Comparison of ENCODE assay signal across 13 cellular contexts in the genomic region with DNA sequence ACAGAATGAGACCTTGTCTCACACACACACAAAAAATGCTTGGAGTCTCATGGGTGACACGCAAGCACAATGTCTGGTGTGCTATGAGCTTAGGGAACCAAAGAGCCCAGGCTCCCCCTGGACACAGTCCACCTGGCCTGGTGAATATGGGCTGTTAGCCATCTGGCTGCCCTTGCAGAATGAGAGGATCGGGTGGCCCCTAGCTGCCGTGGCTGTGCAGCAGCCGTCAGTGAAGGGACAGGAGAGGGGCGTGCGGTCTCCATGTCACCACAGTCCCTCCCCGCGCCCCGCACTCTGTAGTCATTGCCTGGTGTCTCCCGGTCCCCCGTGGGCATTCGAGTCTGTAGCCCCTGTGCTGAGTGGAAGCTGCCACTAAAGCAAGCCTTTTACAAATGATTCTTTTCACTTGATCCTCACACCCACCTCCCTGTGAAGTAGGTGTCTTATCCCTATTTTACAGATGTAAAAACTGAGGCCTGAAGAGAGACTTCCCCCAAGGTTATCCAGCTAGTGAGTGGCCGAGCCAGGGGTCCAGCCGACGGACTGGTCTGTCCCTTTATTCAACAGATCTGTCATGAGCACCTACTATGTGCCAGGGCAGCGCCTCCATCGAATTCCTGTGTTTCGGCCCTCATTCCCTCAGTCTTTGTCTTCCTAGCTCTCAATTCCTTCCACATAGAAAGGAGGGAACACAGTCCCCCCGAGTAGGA. TPM values are rescaled to one million over a fixed set of nuclear protein-coding genes. Genes with fewer than 3 reads are reported as not detected.
DNase-seq lines count a peak whose midpoint lies in the region; ATAC-seq, FAIRE-seq and TF ChIP-seq lines count a peak whose summit lies in the region.
"Had no signal": no experiment of that assay in that cellular context is flagged by ENCODE, and none has a peak within 500 bp of the region (broad histone marks: within the 10 kb centered on the region; RNA-seq: fewer than 3 reads in every experiment).

No MANE protein-coding gene starts in this region.

- no peaks in the 10 kb centered on the region for H3K9me1 ChIP-seq in K562 (ENCODE audit: control insufficient read depth, insufficient read depth, low read length)

- no peak overlapping the region for H3K4me3 ChIP-seq in K562
- no peak overlapping the region for H3K4me3 ChIP-seq in psoas muscle
- no peak overlapping the region for H3K4me3 ChIP-seq in H7 (ENCODE audit: insufficient read depth, low read depth, low read length)
- H3K4me3 ChIP-seq: MG63, SJSA1 had no signal

- H3K27me3 Mint-ChIP-seq in osteocyte (ENCODE audit: unreplicated experiment), result no peaks in the 10 kb centered on the region

- no peak for TF ChIP-seq EP300 in K562 (IDR thresholded peaks at IDR 0.05; ENCODE audit: low read length)

- H3K79me2 ChIP-seq in K562 (ENCODE audit: control insufficient read depth, insufficient read depth, low read length), result no peaks in the 10 kb centered on the region

- TF ChIP-seq RAD21 in K562 (CRISPR knock-in tag; conservative IDR thresholded peaks at IDR 0.05 in 1 of 2, IDR thresholded peaks at IDR 0.05 in 1 of 2), result no peak

- H3K9ac ChIP-seq in K562 (ENCODE audit: insufficient read depth in 1 of 2, low read depth in 2 of 2, low read length in 2 of 2), result no peak overlapping the region; a peak in 1 of 4 replicates

- no peak overlapping the region for H2AFZ ChIP-seq in K562 (ENCODE audit: low read depth, low read length)

- no peak for FAIRE-seq in K562 (lab: Jason Lieb, UNC)

- TF ChIP-seq CTCF in K562 (IDR thresholded peaks at IDR 0.05 in 2 of 3, conservative IDR thresholded peaks at IDR 0.05 in 1 of 3; ENCODE audit: insufficient read depth in 2 of 3, low read depth in 1 of 3, low read length in 3 of 3) (no peak), psoas muscle (IDR thresholded peaks at IDR 0.05) (no peak), osteocyte (IDR thresholded peaks at IDR 0.05) (no peak)

- no peak overlapping the region for H3K4me2 ChIP-seq in K562 (ENCODE audit: insufficient read depth, low read length)

- 89% methylated on average over 19 of the region's 19 CpGs for WGBS in K562 (ENCODE audit: insufficient coverage, low coverage, missing lambda C conversion rate)
- WGBS in psoas muscle, 3 donors, result 46 to 54% (median 46%) methylated on average over 19 of the region's 19 CpGs

- H3K4me1 ChIP-seq in K562 (replicated peaks in 1 of 2; ENCODE audit: control insufficient read depth in 2 of 2, insufficient read depth in 2 of 2, low read length in 2 of 2) (peaks cover 0 to 5% of the 10 kb centered on the region in 2 experiments; a peak in 1 of 5 replicates), psoas muscle (peaks cover 30% of the 10 kb centered on the region)
- H3K4me1 ChIP-seq: SJSA1 had no signal

- no peaks in the 10 kb centered on the region for H3K4me1 Mint-ChIP-seq in osteocyte (ENCODE audit: unreplicated experiment)

- H3K9me3 ChIP-seq in K562 (replicated peaks; ENCODE audit: control insufficient read depth, insufficient read depth, low read depth, low read length) (no peaks in the 10 kb centered on the region), psoas muscle (no peaks in the 10 kb centered on the region)
- H3K9me3 ChIP-seq: MG63, SJSA1 had no signal

- peak; percentile 72 to 93 for DNase-seq in NCI-H524 (lab: John Stamatoyannopoulos, UW)
- DNase-seq in K562 (ENCODE audit: extremely low read depth in 1 of 4, low spot score in 3 of 4), result no peak
- DNase-seq in left ventricle myocardium superior, result peak; percentile 81
- peak; percentile 27 to 68 for DNase-seq in psoas muscle
- DNase-seq in H7, result no peak
- DNase-seq in NCI-H2081 (lab: John Stamatoyannopoulos, UW), result no peak
- no peak for DNase-seq in osteocyte (ENCODE audit: extremely low spot score, unreplicated experiment)
- DNase-seq: COR-L47, H9, MG63, NCI-H1092 treated with DMSO at 0.1 percent for 48 hours had no signal

- H4K20me1 ChIP-seq in K562 (replicated peaks; ENCODE audit: control insufficient read depth, insufficient read depth, low read length), result peaks cover 14% of the 10 kb centered on the region; the same call in 1 of the 2 replicates

- intact Hi-C loops in K562 (cut with micrococcal nuclease) (loop anchor here (10.0 kb wide), 2 partner anchors 78 to 122 kb away; a partner anchor contains a TSS), left ventricle myocardium superior (cut with micrococcal nuclease) (no loop called here), psoas muscle (cut with DNase I) (no loop called here)

- CTCF ChIA-PET in K562 (lab: Yijun Ruan, JAX; ENCODE audit: low intra/inter-chr PET ratio), result no interaction called here

- H3K9me3 Mint-ChIP-seq in osteocyte (ENCODE audit: unreplicated experiment), result no peaks in the 10 kb centered on the region
- H3K9me3 Mint-ChIP-seq: H9 had no signal

- no peak for ATAC-seq in K562
- peak; percentile 87 for ATAC-seq in left ventricle myocardium superior
- peak; percentile 65 to 72 (median 68) for ATAC-seq in psoas muscle

- peaks cover 8% of the 10 kb centered on the region for H3K36me3 Mint-ChIP-seq in osteocyte (ENCODE audit: unreplicated experiment)

- no peak overlapping the region for H3K4me3 Mint-ChIP-seq in osteocyte (ENCODE audit: unreplicated experiment)
- H3K4me3 Mint-ChIP-seq: H9 had no signal

- no TSS peak for BruUV-seq in K562 (replicated peaks; lab: Mats Ljungman, UMichigan)

- POLR2A ChIA-PET in K562 (lab: Yijun Ruan, JAX), result interaction anchor here (0.6 to 3.5 kb wide), 5 partner anchors 12 to 111 kb away, joined by 3 to 11 read pairs (median 4); a partner anchor contains a TSS

- H3K27me3 ChIP-seq in K562 (ENCODE audit: control insufficient read depth in 2 of 2, insufficient read depth in 2 of 2, low read length in 2 of 2) (no peaks in the 10 kb centered on the region), psoas muscle (ENCODE audit: insufficient read depth in 3 of 3, low read length in 2 of 3) (no peaks in the 10 kb centered on the region), H7 (ENCODE audit: control insufficient read depth, insufficient read depth, low read length) (no peaks in the 10 kb centered on the region)
- H3K27me3 ChIP-seq: MG63, SJSA1 had no signal

- TF ChIP-seq POLR2A in K562 (conservative IDR thresholded peaks at IDR 0.05), result no peak

- H3K27ac ChIP-seq in K562 (ENCODE audit: extremely low read depth, low read depth, low read length) (no peak overlapping the region), psoas muscle (peak overlapping the region; percentile 89)
- H3K27ac ChIP-seq: C4-2B, SJSA1 had no signal

- H3K27ac Mint-ChIP-seq in osteocyte (ENCODE audit: unreplicated experiment), result no peak overlapping the region
- H3K27ac Mint-ChIP-seq: H9 had no signal

- H3K36me3 ChIP-seq in K562 (ENCODE audit: control insufficient read depth, insufficient read depth, low read length) (peaks cover 64% of the 10 kb centered on the region; the same call in 2 of the 3 replicates), psoas muscle (ENCODE audit: insufficient read depth in 1 of 2, low read depth in 1 of 2) (peaks cover 0 to 30% of the 10 kb centered on the region in 2 donors), H7 (replicated peaks; ENCODE audit: control insufficient read depth, insufficient read depth, low read length) (peaks cover 3% of the 10 kb centered on the region)
- H3K36me3 ChIP-seq: MG63 had no signal

- in situ Hi-C loops in K562 (cut with MboI), result loop anchor here (5.0 kb wide), 1 partner anchor 185 kb away; no protein-coding TSS in a partner anchor

RNA-seq across cellular contexts. Expression of a gene that starts 18.8 kb away (rescaled TPM):
- 79.5 and 160 TPM in 2 replicates for total RNA-seq in K562 (2011; cell fraction: chromatin; rRNA removed; ENCODE audit: low replicate concordance)
- 90.1 and 97.0 TPM in 2 replicates for total RNA-seq in K562 (2011; cell fraction: nucleolus; rRNA removed)
- total RNA-seq in K562 (2011; cell fraction: nucleoplasm; rRNA removed), result 76.8 and 77.1 TPM in 2 replicates
- total RNA-seq in K562 (2014; rRNA removed) (28.5 and 38.9 TPM in 2 replicates), K562 (2014; rRNA removed; fragmentation: Illumina TruSeq; extraction: Trizol) (15.7 and 18.3 TPM in 2 replicates), K562 (2015; rRNA removed; fragmentation: Illumina TruSeq; extraction: Trizol) (18.3 and 18.5 TPM in 2 replicates), K562 (2021) (31.3 and 33.6 TPM in 2 replicates), left ventricle myocardium superior (9.7 TPM), psoas muscle (10 to 100 TPM in 1 of 4 donors, 1 to 10 TPM in 3; 7.5 to 11.4 (median 8.7) TPM), osteocyte (10.5 and 13.0 TPM in 2 replicates)
- polyA plus RNA-seq in K562 (2011; rRNA removed) (28.1 and 41.9 TPM in 2 replicates), K562 (2014; fragmentation: Illumina TruSeq; extraction: Trizol) (18.8 and 24.2 TPM in 2 replicates), K562 (2014; fragmentation: Nextera tagmentation; extraction: Ambion mirVana) (1 to 10 TPM in 1 of 2 experiments, under 1 TPM in 1; 0.41 to 1.9 TPM), K562 (2014; rRNA removed) (23.1 and 25.8 TPM in 2 replicates), psoas muscle (10 to 100 TPM in 2 of 3 donors, 1 to 10 TPM in 1; 6.4 to 10.5 (median 10.2) TPM)
- polyA plus RNA-seq in K562 (2011; cell fraction: cytosol; rRNA removed), result 36.4 and 59.2 TPM in 2 replicates
- polyA plus RNA-seq in K562 (2011; cell fraction: nucleus; rRNA removed), result 74.2 and 83.2 TPM in 2 replicates
- polyA plus RNA-seq in K562 (2012), result 27.7 and 36.8 TPM in 2 replicates
- polyA minus RNA-seq in K562 (2011; rRNA and poly(A)+ RNA removed), result 21.8 and 28.3 TPM in 2 replicates
- 13.8 and 21.5 TPM in 2 replicates for polyA minus RNA-seq in K562 (2011; cell fraction: cytosol; rRNA and poly(A)+ RNA removed)
- 24.4 and 38.3 TPM in 2 replicates for polyA minus RNA-seq in K562 (2011; cell fraction: nucleus; rRNA and poly(A)+ RNA removed)
- 33.4 and 47.1 TPM in 2 replicates for total RNA-seq in H7 (2014; rRNA removed; shearing (Covaris generic))

RNA-seq across cellular contexts. Expression of a gene that starts 19.0 kb away (rescaled TPM):
- total RNA-seq in K562 (2011; cell fraction: chromatin; rRNA removed; ENCODE audit: low replicate concordance), result 78.3 and 122 TPM in 2 replicates
- 64.2 and 65.9 TPM in 2 replicates for total RNA-seq in K562 (2011; cell fraction: nucleolus; rRNA removed)
- 65.3 and 66.3 TPM in 2 replicates for total RNA-seq in K562 (2011; cell fraction: nucleoplasm; rRNA removed)
- 71.0 and 73.4 TPM in 2 replicates for total RNA-seq in K562 (2014; rRNA removed)
- total RNA-seq in K562 (2014; rRNA removed; fragmentation: Illumina TruSeq; extraction: Trizol), result 37.5 and 39.5 TPM in 2 replicates
- 53.4 and 56.1 TPM in 2 replicates for total RNA-seq in K562 (2015; rRNA removed; fragmentation: Illumina TruSeq; extraction: Trizol)
- total RNA-seq in K562 (2021), result 63.9 and 70.5 TPM in 2 replicates
- polyA plus RNA-seq in K562 (2011; rRNA removed), result 46.2 and 52.8 TPM in 2 replicates
- polyA plus RNA-seq in K562 (2011; cell fraction: cytosol; rRNA removed), result 45.2 and 45.3 TPM in 2 replicates
- 64.4 and 74.5 TPM in 2 replicates for polyA plus RNA-seq in K562 (2011; cell fraction: nucleus; rRNA removed)
- 75.8 and 92.9 TPM in 2 replicates for polyA plus RNA-seq in K562 (2012)
- 30.6 and 48.2 TPM in 2 replicates for polyA plus RNA-seq in K562 (2014; fragmentation: Illumina TruSeq; extraction: Trizol)
- polyA plus RNA-seq in K562 (2014; fragmentation: Nextera tagmentation; extraction: Ambion mirVana), result 10 to 100 TPM in 1 of 2 experiments, 1 to 10 TPM in 1; 9.5 to 21.1 TPM
- polyA plus RNA-seq in K562 (2014; rRNA removed), result 75.0 and 76.1 TPM in 2 replicates
- polyA minus RNA-seq in K562 (2011; rRNA and poly(A)+ RNA removed), result 37.7 and 38.3 TPM in 2 replicates
- 19.1 and 29.5 TPM in 2 replicates for polyA minus RNA-seq in K562 (2011; cell fraction: cytosol; rRNA and poly(A)+ RNA removed)
- 18.6 and 31.8 TPM in 2 replicates for polyA minus RNA-seq in K562 (2011; cell fraction: nucleus; rRNA and poly(A)+ RNA removed)
- total RNA-seq in left ventricle myocardium superior, result 55.1 TPM
- total RNA-seq in psoas muscle, result 10 to 100 TPM; 28.5 to 43.3 (median 38.1) TPM
- polyA plus RNA-seq in psoas muscle, result 10 to 100 TPM; 17.3 to 34.6 (median 24.7) TPM
- total RNA-seq in H7 (2014; rRNA removed; shearing (Covaris generic)), result 25.1 and 32.8 TPM in 2 replicates
- 19.5 and 20.6 TPM in 2 replicates for total RNA-seq in osteocyte

Comparison
In these comparisons a context has a peak if more than half of its experiments do, and no peak if none do; other contexts are left out.
1. DNase-seq: peak in NCI-H524 (2 of 2), left ventricle myocardium superior (single experiment) and psoas muscle (2 of 2); none in K562 (0 of 4), H7 (single experiment), NCI-H2081 (0 of 2) and osteocyte (single experiment).